Comparison of ENCODE assay signal across 1 cellular context in genomic region chr1:187942986-187943385, GRCh38.
TF ChIP-seq lines count a peak whose summit lies in the region.

No MANE protein-coding gene starts in this region.

TF ChIP-seq in SK-N-SH, 30 proteins besides CTCF, POLR2A, EP300 and RAD21 (continued from another document):
- no peak for TF ChIP-seq REST (IDR thresholded peaks at IDR 0.05; ENCODE audit: low read depth, low read length)
- no peak for TF ChIP-seq NFIC (IDR thresholded peaks at IDR 0.05; ENCODE audit: borderline replicate concordance)
- TF ChIP-seq ZBTB33 (IDR thresholded peaks at IDR 0.05; ENCODE audit: borderline replicate concordance, low read depth) = no peak
